In the genomic region with DNA sequence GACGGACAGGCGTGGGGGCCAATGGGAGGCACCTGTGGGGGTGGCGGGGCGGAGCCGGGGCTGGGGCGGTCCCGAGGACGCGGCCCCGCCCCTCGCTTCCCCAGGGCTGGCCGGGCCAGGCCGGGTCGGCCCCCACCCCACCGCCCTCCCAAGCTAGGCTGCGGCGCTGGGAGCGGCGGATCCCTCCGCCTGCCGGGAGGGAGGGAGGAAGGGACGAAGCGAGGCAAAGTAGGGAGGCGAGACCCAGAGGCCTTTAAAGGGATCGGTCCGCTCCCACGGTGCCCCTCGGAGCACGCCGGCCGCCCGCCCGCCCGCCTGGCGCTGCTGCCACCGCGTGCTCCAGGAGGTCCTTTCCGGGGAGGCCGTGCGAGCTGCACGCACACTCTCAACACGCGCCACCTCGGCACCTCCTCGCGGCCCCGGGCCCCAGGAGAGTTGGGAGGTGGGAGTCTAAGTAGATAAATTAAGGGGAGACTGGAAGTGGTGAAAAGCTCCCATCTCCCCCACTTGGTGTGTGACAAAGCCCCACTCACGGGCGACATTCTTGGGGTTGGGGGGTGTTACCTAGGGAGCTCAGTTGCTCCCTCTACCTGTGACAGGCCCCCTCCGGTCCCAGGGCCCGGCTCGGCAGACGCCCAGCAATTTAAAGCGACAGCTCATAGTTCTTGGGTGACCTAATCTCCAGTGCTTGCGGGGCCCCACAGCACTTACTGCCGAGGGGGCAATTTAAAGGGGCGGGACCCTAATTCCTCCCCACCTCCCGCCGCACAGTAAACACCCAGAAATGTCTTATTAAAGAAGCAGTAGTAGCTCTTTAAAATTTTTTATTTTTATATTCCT, we compare ENCODE assay signal across 8 cellular contexts. TPM values are rescaled to one million over a fixed set of nuclear protein-coding genes. Genes with fewer than 3 reads are reported as not detected.
DNase-seq lines count a peak whose midpoint lies in the region; ATAC-seq and TF ChIP-seq lines count a peak whose summit lies in the region.

No MANE protein-coding gene starts in this region.

- peak overlapping the region; percentile 84 to 93 for H3K4me3 ChIP-seq in uterus

- H3K27me3 ChIP-seq in uterus = no peaks in the 10 kb centered on the region

- H3K9me3 ChIP-seq in uterus = no peaks in the 10 kb centered on the region

- in situ Hi-C loops in GM13976 (cut with MboI; ENCODE audit: low sequenced_read_pairs, unreplicated experiment) = loop anchor here (10.0 kb wide), 1 partner anchor 64 kb away; no protein-coding TSS in a partner anchor

- ATAC-seq in HG02885 (IDR thresholded peaks at IDR 0.05; ENCODE audit: poor library complexity, unreplicated experiment) = peak; percentile 60
- peak; percentile 79 for ATAC-seq in left ventricle myocardium superior

- intact Hi-C loops in left ventricle myocardium superior (cut with micrococcal nuclease) = no loop called here
- intact Hi-C loops in uterus (cut with DNase I; ENCODE audit: low total_unique reads) = no loop called here

- H3K4me1 ChIP-seq in uterus = peaks cover 17 to 18% of the 10 kb centered on the region in 2 donors

- H3K27ac Mint-ChIP-seq in T-helper 1 cell treated with Interleukin-12 subunit alpha and Interleukin-12 subunit beta and Interleukin-4 antibody, amounts not matched to agents 30 μg/mL and 1 μg/mL, for 36 hours = peak overlapping the region; percentile 96

- no peaks in the 10 kb centered on the region for H3K9me3 Mint-ChIP-seq in T-helper 1 cell treated with Interleukin-12 subunit alpha and Interleukin-12 subunit beta and Interleukin-4 antibody, amounts not matched to agents 30 μg/mL and 1 μg/mL, for 36 hours

- H3K36me3 Mint-ChIP-seq in T-helper 1 cell treated with Interleukin-12 subunit alpha and Interleukin-12 subunit beta and Interleukin-4 antibody, amounts not matched to agents 30 μg/mL and 1 μg/mL, for 36 hours (ENCODE audit: low read depth) = peaks cover 17% of the 10 kb centered on the region

- peak overlapping the region; percentile 100 for H3K27ac ChIP-seq in uterus

- H3K27me3 Mint-ChIP-seq in T-helper 1 cell treated with Interleukin-12 subunit alpha and Interleukin-12 subunit beta and Interleukin-4 antibody, amounts not matched to agents 30 μg/mL and 1 μg/mL, for 36 hours (ENCODE audit: low read depth) = no peaks in the 10 kb centered on the region

- DNase-seq in GM13976 (ENCODE audit: low spot score) (peak; percentile 96), NCI-H1694 (lab: John Stamatoyannopoulos, UW) (peak; percentile 94), amygdala (lab: John Stamatoyannopoulos, UW) (peak in 55 of 56 donors; percentile 70 to 98 (median 93)), left ventricle myocardium superior (peak; percentile 97), pulmonary artery endothelial cell (ENCODE audit: low read depth, low spot score) (peak; percentile 88), uterus (peak; percentile 94 to 95)

- TF ChIP-seq CTCF in GM13976 (IDR thresholded peaks at IDR 0.05; ENCODE audit: borderline replicate concordance, control extremely low read depth, extremely low read depth, insufficient read depth, missing control alignments) (peak; percentile 63), uterus (IDR thresholded peaks at IDR 0.05) (peak; percentile 40 to 57 (median 48))

- H3K36me3 ChIP-seq in uterus = no peaks in the 10 kb centered on the region

- H3K4me1 Mint-ChIP-seq in T-helper 1 cell treated with Interleukin-12 subunit alpha and Interleukin-12 subunit beta and Interleukin-4 antibody, amounts not matched to agents 30 μg/mL and 1 μg/mL, for 36 hours (ENCODE audit: low read depth) = peaks cover 70% of the 10 kb centered on the region

- peak overlapping the region; percentile 91 for H3K4me3 Mint-ChIP-seq in T-helper 1 cell treated with Interleukin-12 subunit alpha and Interleukin-12 subunit beta and Interleukin-4 antibody, amounts not matched to agents 30 μg/mL and 1 μg/mL, for 36 hours

- TF ChIP-seq POLR2A in uterus (IDR thresholded peaks at IDR 0.05) = peak; percentile 28 to 99

RNA-seq across cellular contexts. Expression of gene MEF2D, which starts 0.5 kb away (rescaled TPM):
- 116 TPM for total RNA-seq in left ventricle myocardium superior
- 3.8 and 4.7 TPM in 2 replicates for total RNA-seq in pulmonary artery endothelial cell
- 100 to 1,000 TPM in 1 of 4 donors, 10 to 100 TPM in 2, 1 to 10 TPM in 1; 8.4 to 101 (median 35.1) TPM for total RNA-seq in uterus

Comparison
In these comparisons a context has a peak if more than half of its experiments do, and no peak if none do; other contexts are left out.
1. Peak in every context shown above with its lines: DNase-seq, ATAC-seq, H3K4me3 ChIP-seq and H3K27ac ChIP-seq.